ENCODE assay signal across 10 cellular contexts in the genomic region with DNA sequence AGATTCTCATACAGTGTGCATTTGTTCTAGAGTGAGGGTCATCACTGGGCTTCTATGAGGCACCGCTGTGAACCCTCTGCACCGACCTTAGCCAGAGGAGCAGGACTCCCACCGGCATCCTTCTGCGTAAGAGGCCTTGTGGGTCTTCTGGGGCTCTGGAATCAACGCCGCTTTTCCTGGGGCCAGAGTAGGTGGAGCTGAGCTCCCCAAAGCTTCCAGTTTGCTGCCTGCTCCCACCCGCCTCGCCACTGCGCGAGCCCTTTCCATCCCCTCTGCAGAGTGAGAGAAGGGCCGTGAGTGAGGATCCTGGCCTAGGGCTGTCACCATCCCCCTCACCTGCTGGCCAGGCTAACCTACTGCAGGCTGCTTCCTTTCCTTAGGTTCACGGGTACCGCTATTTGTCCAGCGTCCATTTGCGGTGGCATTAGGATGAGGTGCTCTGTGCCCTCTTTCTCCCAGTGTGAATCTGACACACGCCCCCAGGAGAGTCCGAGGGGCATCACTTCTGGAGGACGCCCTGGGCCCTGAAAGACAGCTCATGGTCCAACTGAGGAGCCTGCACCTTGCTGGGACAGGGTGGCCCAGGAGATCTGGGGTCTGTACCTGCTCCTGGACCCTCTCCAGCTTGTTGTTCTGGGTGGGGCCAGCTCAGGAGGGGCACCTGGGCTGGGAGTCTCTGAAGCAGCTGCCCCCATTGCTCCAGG. TPM values are rescaled to one million over a fixed set of nuclear protein-coding genes. Genes with fewer than 3 reads are reported as not detected.
DNase-seq lines count a peak whose midpoint lies in the region; ATAC-seq, FAIRE-seq and TF ChIP-seq lines count a peak whose summit lies in the region.
"Had no signal": no experiment of that assay in that cellular context is flagged by ENCODE, and none has a peak within 500 bp of the region (broad histone marks: within the 10 kb centered on the region; RNA-seq: fewer than 3 reads in every experiment).

No MANE protein-coding gene starts in this region.

- H3K27ac ChIP-seq in transverse colon = no peak overlapping the region

- peak; percentile 13 for FAIRE-seq in bronchial epithelial cell (lab: Jason Lieb, UNC)
- FAIRE-seq: A204.1 had no signal

- TF ChIP-seq POLR2A in transverse colon (IDR thresholded peaks at IDR 0.05) = no peak

- intact Hi-C loops in sciatic nerve (cut with DNase I) = no loop called here
- intact Hi-C loops in transverse colon (cut with DNase I; ENCODE audit: low total_unique reads) = no loop called here

- in situ Hi-C loops in transverse colon (cut with MboI; ENCODE audit: low pct_ligation_motif_present in 1 of 4, low pct_unique_long_range_greater_than_20kb in 1 of 4, low sequenced_read_pairs in 3 of 4) = loop anchor here in 3 of 4 donors (25.0 kb wide), 4 partner anchors 170 to 495 kb away; no protein-coding TSS in a partner anchor

- peak; percentile 10 for DNase-seq in NCI-H748 (lab: John Stamatoyannopoulos, UW; ENCODE audit: unreplicated experiment)
- DNase-seq in NCI-H748 treated with DMSO at 0.1 percent for 48 hours (lab: John Stamatoyannopoulos, UW) = no peak
- no peak for DNase-seq in bronchial epithelial cell (ENCODE audit: low read depth)
- no peak for DNase-seq in sciatic nerve (ENCODE audit: low spot score)
- no peak for DNase-seq in transverse colon
- no peak for DNase-seq in NCI-H345 (lab: John Stamatoyannopoulos, UW)

- ATAC-seq in HG03354 (IDR thresholded peaks at IDR 0.05; ENCODE audit: poor library complexity, severe bottlenecking, unreplicated experiment) (peak; percentile 9), sciatic nerve (peak; percentile 16), HG03432 (IDR thresholded peaks at IDR 0.05; ENCODE audit: unreplicated experiment) (no peak)

- H3K9me3 ChIP-seq in transverse colon = no peaks in the 10 kb centered on the region

- WGBS in transverse colon (ENCODE audit: low coverage in 1 of 2), 2 donors = 86 to 100% methylated on average over 4 to 18 of the region's 18 CpGs

- H3K27me3 ChIP-seq in bronchial epithelial cell (ENCODE audit: control insufficient read depth, insufficient read depth, low read length) (peaks cover 11% of the 10 kb centered on the region), transverse colon (no peaks in the 10 kb centered on the region)

- H3K4me3 ChIP-seq in bronchial epithelial cell (ENCODE audit: low read depth, low read length) = no peak overlapping the region
- no peak overlapping the region for H3K4me3 ChIP-seq in transverse colon

- TF ChIP-seq CTCF in bronchial epithelial cell (IDR thresholded peaks at IDR 0.05; ENCODE audit: insufficient read depth, low read length, severe bottlenecking) (no peak), transverse colon (IDR thresholded peaks at IDR 0.05) (no peak)

- H3K4me1 ChIP-seq in transverse colon = peaks cover 6 to 23% (median 17%) of the 10 kb centered on the region in 4 donors

- no peaks in the 10 kb centered on the region for H3K36me3 ChIP-seq in bronchial epithelial cell (ENCODE audit: control insufficient read depth, insufficient read depth, low read length)
- H3K36me3 ChIP-seq in transverse colon = no peaks in the 10 kb centered on the region

- TF ChIP-seq EP300 in transverse colon (IDR thresholded peaks at IDR 0.05; ENCODE audit: low read depth) = no peak

RNA-seq across cellular contexts. Expression of gene UMODL1, which starts 36.2 kb away (rescaled TPM):
- not detected in 2 replicates for total RNA-seq in bronchial epithelial cell
- not detected for total RNA-seq in sciatic nerve
- 1 to 10 TPM in 1 of 4 donors, under 1 TPM in 2, not detected in 1; 0.16 to 3.2 (median 0.68) TPM for total RNA-seq in transverse colon
- total RNA-seq: epithelial cell of proximal tubule had no signal
